In genomic region chr16:15836074-15836473, GRCh38 we compare ENCODE assay signal across 24 cellular contexts. TPM values are rescaled to one million over a fixed set of nuclear protein-coding genes. Genes with fewer than 3 reads are reported as not detected.
DNase-seq lines count a peak whose midpoint lies in the region; TF ChIP-seq lines count a peak whose summit lies in the region.
"Had no signal": no experiment of that assay in that cellular context is flagged by ENCODE, and none has a peak within 500 bp of the region (broad histone marks: within the 10 kb centered on the region; RNA-seq: fewer than 3 reads in every experiment).

No MANE protein-coding gene starts in this region.

- no peaks in the 10 kb centered on the region for H3K9me2 ChIP-seq in MM.1S (replicated peaks; ENCODE audit: insufficient read depth, low read length)

- H3F3A ChIP-seq in MM.1S (ENCODE audit: insufficient read depth, low read length) = no peaks in the 10 kb centered on the region

- TF ChIP-seq EP300 in transverse colon (IDR thresholded peaks at IDR 0.05; ENCODE audit: low read depth) = no peak

- peaks cover 3% of the 10 kb centered on the region for H3K27me3 Mint-ChIP-seq in type B pancreatic cell

- H3K4me1 Mint-ChIP-seq in type B pancreatic cell (ENCODE audit: unreplicated experiment) = no peaks in the 10 kb centered on the region

- H3K4me2 ChIP-seq in BLaER1 (peak overlapping the region; percentile 35), MM.1S (ENCODE audit: low read depth, low read length) (no peak overlapping the region)
- H3K4me2 ChIP-seq: PC-9 had no signal

- H3K36me3 Mint-ChIP-seq in type B pancreatic cell = no peaks in the 10 kb centered on the region
- H3K36me3 Mint-ChIP-seq: CD4-positive, CD25-positive, alpha-beta regulatory T cell had no signal

- H3K4me1 ChIP-seq in BLaER1 (peaks cover 37% of the 10 kb centered on the region), rectal smooth muscle tissue (ENCODE audit: control insufficient read depth, insufficient read depth, low read length) (peaks cover 51% of the 10 kb centered on the region), transverse colon (peaks cover 0 to 23% (median 15%) of the 10 kb centered on the region in 4 donors), MM.1S (ENCODE audit: low read length) (no peaks in the 10 kb centered on the region)
- H3K4me1 ChIP-seq: SJCRH30 had no signal

- no peak for TF ChIP-seq POLR2A in transverse colon (IDR thresholded peaks at IDR 0.05)

- H3K27me3 ChIP-seq in BLaER1 (no peaks in the 10 kb centered on the region), rectal smooth muscle tissue (ENCODE audit: control insufficient read depth, insufficient read depth, low read length) (no peaks in the 10 kb centered on the region), transverse colon (no peaks in the 10 kb centered on the region), MM.1S (replicated peaks; ENCODE audit: insufficient read depth, low read length) (no peaks in the 10 kb centered on the region)
- H3K27me3 ChIP-seq: BE2C, MG63, SJCRH30 had no signal

- 74 to 85% methylated on average over 4 to 6 of the region's 6 CpGs for WGBS in transverse colon (ENCODE audit: low coverage in 1 of 2), 2 donors

- H3K79me2 ChIP-seq in MM.1S (ENCODE audit: low read length) = no peaks in the 10 kb centered on the region

- TF ChIP-seq CTCF in coronary artery (IDR thresholded peaks at IDR 0.05) (no peak), transverse colon (IDR thresholded peaks at IDR 0.05) (no peak), GM10266 (IDR thresholded peaks at IDR 0.05; ENCODE audit: control insufficient read depth, insufficient read depth, low read depth, missing control alignments) (no peak), MM.1S (IDR thresholded peaks at IDR 0.05; ENCODE audit: low read length) (no peak), type B pancreatic cell (conservative IDR thresholded peaks at IDR 0.05) (no peak)

- no peaks in the 10 kb centered on the region for H3K9me3 Mint-ChIP-seq in type B pancreatic cell
- H3K9me3 Mint-ChIP-seq: CD4-positive, CD25-positive, alpha-beta regulatory T cell had no signal

- in situ Hi-C loops in transverse colon (cut with MboI; ENCODE audit: low pct_ligation_motif_present in 1 of 4, low pct_unique_long_range_greater_than_20kb in 1 of 4, low sequenced_read_pairs in 3 of 4) = no loop called here

- H4K20me1 ChIP-seq in BLaER1 (no peaks in the 10 kb centered on the region), MM.1S (ENCODE audit: insufficient read depth, low read length) (no peaks in the 10 kb centered on the region)

- no peak overlapping the region for H3K27ac Mint-ChIP-seq in type B pancreatic cell
- H3K27ac Mint-ChIP-seq: CD4-positive, CD25-positive, alpha-beta regulatory T cell had no signal

- H3K9ac ChIP-seq in BLaER1 (no peak overlapping the region), rectal smooth muscle tissue (ENCODE audit: low read length) (no peak overlapping the region), MM.1S (ENCODE audit: low read length) (no peak overlapping the region)

- DNase-seq in coronary artery (ENCODE audit: low spot score) (no peak), transverse colon (no peak), GM10266 (ENCODE audit: extremely low spot score) (no peak), MM.1S (no peak), type B pancreatic cell (ENCODE audit: extremely low spot score, unreplicated experiment) (no peak)
- DNase-seq: 8988T; ACHN; BE2C; DMS153; DND-41; KBM-7; MG63; NCI-H1694; NCI-H2029 treated with DMSO at 0.1 percent for 48 hours; NCI-H446 treated with DMSO at 0.1 percent for 48 hours; NCI-H526; NCI-H82; NK-92 treated with Interleukin-12 subunit alpha and Interleukin-12 subunit beta, amount 100 ng/mL, for 24 hours; PC-9; SJCRH30 had no signal

- H3K27ac ChIP-seq in BLaER1 (no peak overlapping the region), coronary artery (peak overlapping the region; percentile 67 to 70), rectal smooth muscle tissue (ENCODE audit: low read depth, low read length) (peak overlapping the region; percentile 54), transverse colon (peak overlapping the region; percentile 57 to 92 (median 83)), MM.1S (ENCODE audit: low read length) (no peak overlapping the region)
- H3K27ac ChIP-seq: PC-9, SJCRH30 had no signal

- H2AFZ ChIP-seq in MM.1S (ENCODE audit: low read length) = no peak overlapping the region
- H2AFZ ChIP-seq: PC-9 had no signal

- H3K36me3 ChIP-seq in BLaER1 (no peaks in the 10 kb centered on the region), rectal smooth muscle tissue (ENCODE audit: control insufficient read depth, insufficient read depth, low read length) (peaks cover 13% of the 10 kb centered on the region), transverse colon (no peaks in the 10 kb centered on the region), MM.1S (replicated peaks; ENCODE audit: insufficient read depth, low read length) (no peaks in the 10 kb centered on the region)
- H3K36me3 ChIP-seq: BE2C, MG63, SJCRH30 had no signal

- intact Hi-C loops in transverse colon (cut with DNase I; ENCODE audit: low total_unique reads) = no loop called here

- H3K4me3 ChIP-seq in BLaER1 (no peak overlapping the region), coronary artery (peak overlapping the region; percentile 51), rectal smooth muscle tissue (ENCODE audit: low read length) (no peak overlapping the region), transverse colon (no peak overlapping the region), MM.1S (ENCODE audit: low read length) (no peak overlapping the region)
- H3K4me3 ChIP-seq: MG63, PC-9, SJCRH30 had no signal

- H3K9me3 ChIP-seq in BLaER1 = no peaks in the 10 kb centered on the region
- no peaks in the 10 kb centered on the region for H3K9me3 ChIP-seq in transverse colon
- no peaks in the 10 kb centered on the region for H3K9me3 ChIP-seq in MM.1S (replicated peaks; ENCODE audit: insufficient read depth, low read length)
- H3K9me3 ChIP-seq: BE2C, MG63, SJCRH30 had no signal

- no peak overlapping the region for H3K4me3 Mint-ChIP-seq in type B pancreatic cell
- H3K4me3 Mint-ChIP-seq: CD4-positive, CD25-positive, alpha-beta regulatory T cell had no signal

RNA-seq across cellular contexts. Expression of gene MYH11, which starts 20.8 kb away (rescaled TPM):
- total RNA-seq in transverse colon (1,000 to 10,000 TPM in 2 of 4 donors, 100 to 1,000 TPM in 2; 619 to 1,914 (median 1,058) TPM), type B pancreatic cell (ENCODE audit: low replicate concordance) (0.43 TPM in 1 of 2 replicates, not detected in the other)
- total RNA-seq: CD4-positive, CD25-positive, alpha-beta regulatory T cell; RPMI7951 had no signal

RNA-seq across cellular contexts. Expression of gene CEP20, which starts 52.3 kb away (rescaled TPM):
- total RNA-seq in transverse colon = 10 to 100 TPM in 3 of 4 donors, 1 to 10 TPM in 1; 9.4 to 21.7 (median 20.8) TPM
- 21.1 and 25.4 TPM in 2 replicates for total RNA-seq in type B pancreatic cell (ENCODE audit: low replicate concordance)

Comparison
In these comparisons a context has a peak if more than half of its experiments do, and no peak if none do; other contexts are left out.
1. H3K27ac ChIP-seq: peak in coronary artery (2 of 2), rectal smooth muscle tissue (single experiment) and transverse colon (4 of 4); none in BLaER1 (single experiment) and MM.1S (single experiment).
2. RNA of gene MYH11, which starts 20.8 kb away (total RNA-seq): 619 to 1,914 TPM in transverse colon; 0.43 TPM in type B pancreatic cell; every median in the first group is over 100 times any median in the second.